In genomic region chr6:161373905-161374451, GRCh38 we compare ENCODE assay signal across 8 cellular contexts.
DNase-seq lines count a peak whose midpoint lies in the region; FAIRE-seq and TF ChIP-seq lines count a peak whose summit lies in the region.

No MANE protein-coding gene starts in this region.

- H4K91ac ChIP-seq in trophoblast cell (ENCODE audit: low read depth, low read length): no peak overlapping the region

- no peaks in the 10 kb centered on the region for H3K9me3 ChIP-seq in A673 (ENCODE audit: low read depth, low read length, poor library complexity, severe bottlenecking)
- peaks cover 4% of the 10 kb centered on the region for H3K9me3 ChIP-seq in trophoblast cell (ENCODE audit: insufficient read depth, low read depth, low read length)

- 100% methylated on average over 3 of the region's 15 CpGs for WGBS in trophoblast cell (ENCODE audit: extremely low coverage, insufficient coverage, insufficient read length)

- no peak overlapping the region for H3K18ac ChIP-seq in trophoblast cell (ENCODE audit: low read length)

- H4K12ac ChIP-seq in trophoblast cell (ENCODE audit: low read depth, low read length): no peak overlapping the region

- no peak overlapping the region for H3K4me3 ChIP-seq in A673 (ENCODE audit: low read depth, low read length, poor library complexity, severe bottlenecking)
- H3K4me3 ChIP-seq in trophoblast cell (ENCODE audit: low read depth, low read length): peak overlapping the region; percentile 53

- no peak overlapping the region for H2BK120ac ChIP-seq in trophoblast cell (ENCODE audit: insufficient read depth, low read length, poor library complexity)

- no peak overlapping the region for H3K14ac ChIP-seq in trophoblast cell (ENCODE audit: low read length)

- H3K27ac ChIP-seq in A673 (ENCODE audit: low read depth, low read length, poor library complexity, severe bottlenecking) (no peak overlapping the region), trophoblast cell (ENCODE audit: low read depth, low read length) (no peak overlapping the region)

- DNase-seq in A673 (ENCODE audit: low spot score) (peak; percentile 81), GM12891 (ENCODE audit: insufficient read length, low spot score) (peak; percentile 48), HT1080 (ENCODE audit: low read depth) (peak; percentile 70), RKO (ENCODE audit: low spot score) (peak; percentile 48), globus pallidus (ENCODE audit: low spot score) (peak; percentile 64), trophoblast cell (peak; percentile 77 to 96), urothelium cell line (ENCODE audit: low spot score) (peak; percentile 59)
- DNase-seq in activated effector memory CD4-positive, alpha-beta T cell treated with anti-CD3 and anti-CD28 coated beads, Interleukin-2, amount 50 U/mL, for 16 hours: peak; percentile 85

- BruUV-seq in A673 (replicated peaks; lab: Mats Ljungman, UMichigan): no TSS peak

- no peaks in the 10 kb centered on the region for H3K79me1 ChIP-seq in trophoblast cell (ENCODE audit: low read length)

- CTCF ChIA-PET in A673 (lab: Charles Lee): interaction anchor here (1.1 to 1.5 kb wide), 3 partner anchors 223 to 443 kb away, joined by 3 to 17 read pairs (median 6); no protein-coding TSS in a partner anchor

- H3K36me3 ChIP-seq in A673 (ENCODE audit: insufficient read depth, low read length, poor library complexity, severe bottlenecking): no peaks in the 10 kb centered on the region
- H3K36me3 ChIP-seq in trophoblast cell (ENCODE audit: control insufficient read depth in 1 of 2, insufficient read depth in 2 of 2, low read length in 2 of 2): no peaks in the 10 kb centered on the region

- H2AFZ ChIP-seq in trophoblast cell (ENCODE audit: insufficient read depth, low read length, poor library complexity): no peak overlapping the region

- no peak overlapping the region for H3K9ac ChIP-seq in trophoblast cell (ENCODE audit: low read length)

- POLR2A ChIA-PET in A673 (lab: Charles Lee; ENCODE audit: low non-redundant PET): no interaction called here

- intact Hi-C loops in A673 (cut with micrococcal nuclease; ENCODE audit: unreplicated experiment): loop anchor here (1.0 to 10.0 kb wide), 6 partner anchors 222 to 849 kb away; partner anchors contain the start of gene MAP3K4

- H3K4me1 ChIP-seq in A673 (ENCODE audit: insufficient read depth, low read length, poor library complexity, severe bottlenecking): peaks cover 7% of the 10 kb centered on the region
- peaks cover 0 to 3% of the 10 kb centered on the region in 2 experiments for H3K4me1 ChIP-seq in trophoblast cell (ENCODE audit: control insufficient read depth in 1 of 2, insufficient read depth in 2 of 2, low read length in 2 of 2)

- no peak overlapping the region for H4K8ac ChIP-seq in trophoblast cell (ENCODE audit: low read depth, low read length)

- H3K4me2 ChIP-seq in trophoblast cell (ENCODE audit: low read length): no peak overlapping the region

- no peaks in the 10 kb centered on the region for H3K79me2 ChIP-seq in trophoblast cell (ENCODE audit: control insufficient read depth, insufficient read depth, low read length, poor library complexity)

- no peak overlapping the region for H2BK5ac ChIP-seq in trophoblast cell (ENCODE audit: low read depth, low read length, poor library complexity)

- H2BK12ac ChIP-seq in trophoblast cell (ENCODE audit: low read length): no peak overlapping the region

- FAIRE-seq in GM12891 (lab: Jason Lieb, UNC) (peak; percentile 95), urothelium cell line (lab: Jason Lieb, UNC) (no peak)

- TF ChIP-seq POLR2A in GM12891 (IDR thresholded peaks at IDR 0.05; ENCODE audit: low read depth, low read length): no peak

- H3K23ac ChIP-seq in trophoblast cell (ENCODE audit: low read length): peak overlapping the region; percentile 63

- no peak overlapping the region for H3K4ac ChIP-seq in trophoblast cell (ENCODE audit: low read depth, low read length)

- TF ChIP-seq CTCF in A673 (conservative IDR thresholded peaks at IDR 0.05; ENCODE audit: low read depth, low read length): peak; percentile 96

- no peak overlapping the region for H2AK5ac ChIP-seq in trophoblast cell (ENCODE audit: low read length)

- H3K27me3 ChIP-seq in A673 (replicated peaks; ENCODE audit: insufficient read depth, low read depth, low read length, poor library complexity): no peaks in the 10 kb centered on the region
- no peaks in the 10 kb centered on the region for H3K27me3 ChIP-seq in trophoblast cell (ENCODE audit: insufficient read depth, low read length)

TF ChIP-seq in GM12891, 5 proteins besides CTCF, POLR2A, EP300 and RAD21:
- TF ChIP-seq POLR2AphosphoS5 (IDR thresholded peaks at IDR 0.05; ENCODE audit: low read depth, low read length) (no peak), SPI1 (IDR thresholded peaks at IDR 0.05; ENCODE audit: low read depth, low read length) (no peak), TAF1 (IDR thresholded peaks at IDR 0.05; ENCODE audit: low read depth, low read length) (no peak), PAX5 (IDR thresholded peaks at IDR 0.05; ENCODE audit: insufficient read depth, low read length, severe bottlenecking) (no peak), POU2F2 (IDR thresholded peaks at IDR 0.05; ENCODE audit: low read depth, low read length) (no peak)
